In genomic region chr3:150544040-150544439, GRCh38 we compare ENCODE assay signal across 1 cellular context.
TF ChIP-seq lines count a peak whose summit lies in the region.

No MANE protein-coding gene starts in this region.

TF ChIP-seq in HepG2, 621 proteins besides CTCF, POLR2A, EP300 and RAD21:
- no peak for TF ChIP-seq DR1 (CRISPR knock-in tag; IDR thresholded peaks at IDR 0.05)
- no peak for TF ChIP-seq GTF3A (CRISPR knock-in tag; conservative IDR thresholded peaks at IDR 0.05)
- no peak for TF ChIP-seq ZNF558 (CRISPR knock-in tag; IDR thresholded peaks at IDR 0.05; ENCODE audit: borderline replicate concordance)
- TF ChIP-seq MTERF4 (CRISPR knock-in tag; IDR thresholded peaks at IDR 0.05), result no peak
- TF ChIP-seq GMEB1 (CRISPR knock-in tag; IDR thresholded peaks at IDR 0.05; ENCODE audit: borderline replicate concordance), result no peak
- no peak for TF ChIP-seq RELA (CRISPR knock-in tag; IDR thresholded peaks at IDR 0.05)
- TF ChIP-seq TAF1 (CRISPR knock-in tag; IDR thresholded peaks at IDR 0.05), result no peak
